ENCODE assay signal across 15 cellular contexts in the genomic region with DNA sequence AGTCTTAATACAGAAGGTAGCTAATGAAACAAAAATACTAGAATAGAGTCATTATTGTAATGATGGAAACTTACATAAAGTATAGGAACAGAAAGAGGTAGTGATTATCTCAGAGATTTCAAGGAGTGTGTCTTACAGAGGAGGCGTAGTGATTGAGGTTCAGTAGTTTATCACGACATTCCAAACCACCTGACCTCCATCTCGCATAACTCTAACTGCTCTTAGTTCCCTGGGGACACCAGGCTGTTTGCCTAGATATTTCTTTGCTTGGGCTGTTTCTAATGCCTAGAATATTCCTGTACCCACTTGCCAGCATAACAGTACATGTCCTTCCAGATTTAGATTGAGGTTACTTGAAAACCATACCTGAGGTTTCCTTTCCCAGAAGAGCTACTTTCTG. TPM values are rescaled to one million over a fixed set of nuclear protein-coding genes. Genes with fewer than 3 reads are reported as not detected.
DNase-seq lines count a peak whose midpoint lies in the region; ATAC-seq and TF ChIP-seq lines count a peak whose summit lies in the region.
"Had no signal": no experiment of that assay in that cellular context is flagged by ENCODE, and none has a peak within 500 bp of the region (broad histone marks: within the 10 kb centered on the region; RNA-seq: fewer than 3 reads in every experiment).

No MANE protein-coding gene starts in this region.

- no peak overlapping the region for H3K4me2 ChIP-seq in osteoblast (ENCODE audit: insufficient read depth, low read length)

- H3K27ac ChIP-seq in osteoblast (ENCODE audit: low read depth, low read length): no peak overlapping the region
- H3K27ac ChIP-seq in right atrium auricular region: no peak overlapping the region
- H3K27ac ChIP-seq: dorsolateral prefrontal cortex had no signal

- H2AFZ ChIP-seq in osteoblast (ENCODE audit: low read length): no peak overlapping the region

- H4K20me1 ChIP-seq in osteoblast (ENCODE audit: insufficient read depth, low read length): peaks cover 10% of the 10 kb centered on the region

- H3K79me2 ChIP-seq in osteoblast (ENCODE audit: insufficient read depth, low read length): peaks cover 82% of the 10 kb centered on the region

- H3K9me3 Mint-ChIP-seq in activated CD4-positive, alpha-beta T cell treated with anti-CD3 and anti-CD28 coated beads, Interleukin-2, amount 10 ng/mL, durations not matched to agents 24 days and 14 days: no peaks in the 10 kb centered on the region
- no peaks in the 10 kb centered on the region for H3K9me3 Mint-ChIP-seq in activated naive CD8-positive, alpha-beta T cell treated with anti-CD3 and anti-CD28 coated beads for 36 hours

- TF ChIP-seq CTCF in osteoblast (IDR thresholded peaks at IDR 0.05; ENCODE audit: extremely low read depth, low read depth, low read length) (no peak), right atrium auricular region (IDR thresholded peaks at IDR 0.05) (no peak)

- no peak overlapping the region for H3K4me3 ChIP-seq in osteoblast (ENCODE audit: insufficient read depth, low read length)
- no peak overlapping the region for H3K4me3 ChIP-seq in right atrium auricular region
- H3K4me3 ChIP-seq: dorsolateral prefrontal cortex had no signal

- H3K9me3 ChIP-seq in osteoblast (ENCODE audit: low read depth, low read length): no peaks in the 10 kb centered on the region
- no peaks in the 10 kb centered on the region for H3K9me3 ChIP-seq in right atrium auricular region

- H3K27me3 ChIP-seq in osteoblast (ENCODE audit: insufficient read depth, low read length): no peaks in the 10 kb centered on the region
- no peaks in the 10 kb centered on the region for H3K27me3 ChIP-seq in right atrium auricular region

- H3K4me1 ChIP-seq in osteoblast (ENCODE audit: insufficient read depth, low read length) (peaks cover 19% of the 10 kb centered on the region), right atrium auricular region (peaks cover 0 to 11% of the 10 kb centered on the region in 2 donors)

- peak overlapping the region; percentile 58 for H3K27ac Mint-ChIP-seq in activated CD4-positive, alpha-beta T cell treated with anti-CD3 and anti-CD28 coated beads, Interleukin-2, amount 10 ng/mL, durations not matched to agents 24 days and 14 days
- H3K27ac Mint-ChIP-seq in activated naive CD8-positive, alpha-beta T cell treated with anti-CD3 and anti-CD28 coated beads for 36 hours: peak overlapping the region; percentile 26

- peak; percentile 27 for ATAC-seq in GM21619 (IDR thresholded peaks at IDR 0.05; ENCODE audit: unreplicated experiment)
- ATAC-seq: activated CD4-positive, CD25-positive, alpha-beta regulatory T cell treated with anti-CD3 and anti-CD28 coated beads, Interleukin-2, amount 50 U/mL, for 24 hours; esophagus mucosa had no signal

- no peaks in the 10 kb centered on the region for H3K36me3 ChIP-seq in osteoblast (ENCODE audit: insufficient read depth, low read length)
- H3K36me3 ChIP-seq in right atrium auricular region: no peaks in the 10 kb centered on the region

- H3K4me1 Mint-ChIP-seq in activated CD4-positive, alpha-beta T cell treated with anti-CD3 and anti-CD28 coated beads, Interleukin-2, amount 10 ng/mL, durations not matched to agents 24 days and 14 days: peaks cover 26% of the 10 kb centered on the region
- H3K4me1 Mint-ChIP-seq in activated naive CD8-positive, alpha-beta T cell treated with anti-CD3 and anti-CD28 coated beads for 36 hours: peaks cover 44% of the 10 kb centered on the region

- DNase-seq in activated CD4-positive, alpha-beta T cell treated with anti-CD3 and anti-CD28 coated beads, Interleukin-2, amount 10 ng/mL, durations not matched to agents 24 days and 14 days: no peak
- no peak for DNase-seq in activated CD4-positive, alpha-beta T cell treated with anti-CD3 and anti-CD28 coated beads for 4 hours
- DNase-seq in activated naive CD8-positive, alpha-beta T cell treated with anti-CD3 and anti-CD28 coated beads for 36 hours: no peak
- DNase-seq in osteoblast (ENCODE audit: insufficient read length, low spot score, missing footprints) (peak; percentile 52), iPS-NIHi11 (ENCODE audit: low spot score) (no peak), SKM-1 (lab: John Stamatoyannopoulos, UW; ENCODE audit: unreplicated experiment) (no peak), right atrium auricular region (ENCODE audit: low spot score) (no peak)
- DNase-seq: dorsolateral prefrontal cortex, head of caudate nucleus, kidney, NCI-H187 treated with DMSO at 0.1 percent for 48 hours, NCI-H748 treated with DMSO at 0.1 percent for 48 hours had no signal

- H3K27me3 Mint-ChIP-seq in activated CD4-positive, alpha-beta T cell treated with anti-CD3 and anti-CD28 coated beads, Interleukin-2, amount 10 ng/mL, durations not matched to agents 24 days and 14 days: no peaks in the 10 kb centered on the region
- H3K27me3 Mint-ChIP-seq in activated naive CD8-positive, alpha-beta T cell treated with anti-CD3 and anti-CD28 coated beads for 36 hours: no peaks in the 10 kb centered on the region

- peaks cover 4% of the 10 kb centered on the region for H3K36me3 Mint-ChIP-seq in activated CD4-positive, alpha-beta T cell treated with anti-CD3 and anti-CD28 coated beads, Interleukin-2, amount 10 ng/mL, durations not matched to agents 24 days and 14 days (ENCODE audit: low read depth)
- H3K36me3 Mint-ChIP-seq in activated naive CD8-positive, alpha-beta T cell treated with anti-CD3 and anti-CD28 coated beads for 36 hours: peaks cover 20% of the 10 kb centered on the region

- intact Hi-C loops in activated CD4-positive, alpha-beta T cell treated with anti-CD3 and anti-CD28 coated beads, Interleukin-2, amount 10 ng/mL, durations not matched to agents 24 days and 14 days (cut with micrococcal nuclease): no loop called here

- H3K4me3 Mint-ChIP-seq in activated CD4-positive, alpha-beta T cell treated with anti-CD3 and anti-CD28 coated beads, Interleukin-2, amount 10 ng/mL, durations not matched to agents 24 days and 14 days: peak overlapping the region; percentile 32
- H3K4me3 Mint-ChIP-seq in activated naive CD8-positive, alpha-beta T cell treated with anti-CD3 and anti-CD28 coated beads for 36 hours: no peak overlapping the region

RNA-seq across cellular contexts. Expression of a gene that starts 29.1 kb away (rescaled TPM):
- total RNA-seq in activated CD4-positive, alpha-beta T cell treated with anti-CD3 and anti-CD28 coated beads, Interleukin-2, amount 10 ng/mL, durations not matched to agents 24 days and 14 days: 101 and 103 TPM in 2 replicates
- 100 to 1,000 TPM; 109 to 112 TPM for total RNA-seq in activated naive CD8-positive, alpha-beta T cell treated with anti-CD3 and anti-CD28 coated beads for 36 hours
- total RNA-seq in osteoblast (84.3 and 91.2 TPM in 2 replicates), right atrium auricular region (10 to 100 TPM; 26.8 to 45.8 TPM)
